11 cellular contexts compared by ENCODE assay signal in genomic region chr9:96222132-96222531, GRCh38.
DNase-seq lines count a peak whose midpoint lies in the region; ATAC-seq and TF ChIP-seq lines count a peak whose summit lies in the region.
"Had no signal": no experiment of that assay in that cellular context is flagged by ENCODE, and none has a peak within 500 bp of the region (broad histone marks: within the 10 kb centered on the region; RNA-seq: fewer than 3 reads in every experiment).

No MANE protein-coding gene starts in this region.

- peaks cover 5% of the 10 kb centered on the region for H3K36me3 Mint-ChIP-seq in endothelial cell (ENCODE audit: low read depth, unreplicated experiment)

- H3K9ac ChIP-seq in MM.1S (ENCODE audit: low read length): no peak overlapping the region
- H3K9ac ChIP-seq: BLaER1 had no signal

- ATAC-seq in HG02678 (IDR thresholded peaks at IDR 0.05; ENCODE audit: unreplicated experiment): no peak
- ATAC-seq: activated T-cell treated with anti-CD3 and anti-CD28 coated beads, Interleukin-2, amount 50 U/mL, for 72 hours had no signal

- no peak overlapping the region for H3K4me3 Mint-ChIP-seq in endothelial cell (ENCODE audit: unreplicated experiment)
- H3K4me3 Mint-ChIP-seq: activated T-cell treated with anti-CD3 and anti-CD28 coated beads, Interleukin-2, amount 50 U/mL, for 72 hours had no signal

- no peak overlapping the region for H3K27ac Mint-ChIP-seq in endothelial cell (ENCODE audit: unreplicated experiment)
- H3K27ac Mint-ChIP-seq: activated T-cell treated with anti-CD3 and anti-CD28 coated beads, Interleukin-2, amount 50 U/mL, for 72 hours had no signal

- DNase-seq in NCI-H82 (lab: John Stamatoyannopoulos, UW) (peak; percentile 42), NCI-H82 treated with DMSO at 0.1 percent for 48 hours (lab: John Stamatoyannopoulos, UW; ENCODE audit: unreplicated experiment) (no peak), MM.1S (no peak), endothelial cell (ENCODE audit: low spot score) (no peak), retinal pigment epithelial cell (ENCODE audit: low read depth) (no peak), DMS79 treated with DMSO at 0.1 percent for 48 hours (lab: John Stamatoyannopoulos, UW) (no peak)
- no peak for DNase-seq in activated CD8-positive, alpha-beta memory T cell treated with anti-CD3 and anti-CD28 coated beads, Interleukin-2, amount 50 U/mL, for 4 hours
- DNase-seq: activated T-cell treated with anti-CD3 and anti-CD28 coated beads, Interleukin-2, amount 50 U/mL, for 72 hours; Right ventricle myocardium superior had no signal

- H3K9me3 Mint-ChIP-seq in endothelial cell (ENCODE audit: unreplicated experiment): no peaks in the 10 kb centered on the region

- no peaks in the 10 kb centered on the region for H3K79me2 ChIP-seq in MM.1S (ENCODE audit: low read length)

- H3K27me3 Mint-ChIP-seq in endothelial cell (ENCODE audit: unreplicated experiment): peaks cover 3% of the 10 kb centered on the region

- no peaks in the 10 kb centered on the region for H3K27me3 ChIP-seq in MM.1S (replicated peaks; ENCODE audit: insufficient read depth, low read length)
- H3K27me3 ChIP-seq: BLaER1 had no signal

- TF ChIP-seq CTCF in MM.1S (IDR thresholded peaks at IDR 0.05; ENCODE audit: low read length): peak; percentile 49
- TF ChIP-seq CTCF in endothelial cell (IDR thresholded peaks at IDR 0.05; ENCODE audit: unreplicated experiment): peak; percentile 69
- peak; percentile 65 for TF ChIP-seq CTCF in retinal pigment epithelial cell (conservative IDR thresholded peaks at IDR 0.05; ENCODE audit: low read depth, low read length)

- no peaks in the 10 kb centered on the region for H4K20me1 ChIP-seq in MM.1S (ENCODE audit: insufficient read depth, low read length)
- H4K20me1 ChIP-seq: BLaER1 had no signal

- no peak overlapping the region for H3K4me2 ChIP-seq in MM.1S (ENCODE audit: low read depth, low read length)
- H3K4me2 ChIP-seq: BLaER1 had no signal

- no peak overlapping the region for H2AFZ ChIP-seq in MM.1S (ENCODE audit: low read length)

- no peaks in the 10 kb centered on the region for H3K4me1 ChIP-seq in MM.1S (ENCODE audit: low read length)

- H3K9me2 ChIP-seq in MM.1S (replicated peaks; ENCODE audit: insufficient read depth, low read length): no peaks in the 10 kb centered on the region

- no peaks in the 10 kb centered on the region for H3K9me3 ChIP-seq in MM.1S (replicated peaks; ENCODE audit: insufficient read depth, low read length)

- H3K4me3 ChIP-seq in MM.1S (ENCODE audit: low read length) (no peak overlapping the region), retinal pigment epithelial cell (ENCODE audit: low read length) (no peak overlapping the region)
- H3K4me3 ChIP-seq: BLaER1 had no signal

- no peaks in the 10 kb centered on the region for H3F3A ChIP-seq in MM.1S (ENCODE audit: insufficient read depth, low read length)

- peaks cover 8% of the 10 kb centered on the region for H3K4me1 Mint-ChIP-seq in endothelial cell (ENCODE audit: unreplicated experiment)

- no peaks in the 10 kb centered on the region for H3K36me3 ChIP-seq in MM.1S (replicated peaks; ENCODE audit: insufficient read depth, low read length)
- H3K36me3 ChIP-seq: BLaER1 had no signal

- H3K27ac ChIP-seq in MM.1S (ENCODE audit: low read length): no peak overlapping the region
- H3K27ac ChIP-seq: BLaER1 had no signal
